ENCODE assay signal across 1 cellular context in genomic region chr6:158026054-158026900, GRCh38.
TF ChIP-seq lines count a peak whose summit lies in the region.

No MANE protein-coding gene starts in this region.

TF ChIP-seq in SK-N-SH, 30 proteins besides CTCF, POLR2A, EP300 and RAD21 (continued from another document):
- no peak for TF ChIP-seq USF1 (IDR thresholded peaks at IDR 0.05; ENCODE audit: borderline replicate concordance, low read depth)
- no peak for TF ChIP-seq RFX5 (IDR thresholded peaks at IDR 0.05; ENCODE audit: low read length)
- TF ChIP-seq ELF1 (IDR thresholded peaks at IDR 0.05) = peak; percentile 82
- TF ChIP-seq IRF3 (IDR thresholded peaks at IDR 0.05; ENCODE audit: low read depth, low read length) = no peak
- TF ChIP-seq SMC3 (IDR thresholded peaks at IDR 0.05; ENCODE audit: low read depth, low read length) = no peak
- TF ChIP-seq PBX3 (IDR thresholded peaks at IDR 0.05) = peak; percentile 76
- no peak for TF ChIP-seq CHD2 (IDR thresholded peaks at IDR 0.05; ENCODE audit: low read length, partially characterized antibody)
- TF ChIP-seq ZBTB33 (IDR thresholded peaks at IDR 0.05; ENCODE audit: borderline replicate concordance, low read depth) = peak; percentile 67; the same call in 1 of the 2 replicates
- peak; percentile 56; the same call in 1 of the 2 replicates for TF ChIP-seq SIN3A (IDR thresholded peaks at IDR 0.05; ENCODE audit: borderline replicate concordance, low read depth, low read length)
- TF ChIP-seq MXI1 (IDR thresholded peaks at IDR 0.05; ENCODE audit: low read depth, low read length) = no peak
- TF ChIP-seq TEAD4 (IDR thresholded peaks at IDR 0.05; ENCODE audit: borderline replicate concordance, insufficient read depth) = no peak; the same call in 1 of the 2 replicates
- TF ChIP-seq MEF2A (IDR thresholded peaks at IDR 0.05; ENCODE audit: borderline replicate concordance, low read depth) = no peak
- no peak for TF ChIP-seq TAF1 (IDR thresholded peaks at IDR 0.05; ENCODE audit: borderline replicate concordance, low read depth, low read length)
- no peak for TF ChIP-seq FOXJ3 (CRISPR knock-in tag; IDR thresholded peaks at IDR 0.05)
TF ChIP-seq in SK-N-SH: peak in this region for 15.
